1 cellular context compared by ENCODE assay signal in genomic region chr16:234468-235305, GRCh38.
TF ChIP-seq lines count a peak whose summit lies in the region.

TSS of gene FAM234A (plus strand) at chr16:234821. CDS start at chr16:254414, 19,593 bp downstream.

TF ChIP-seq in HEK293, 187 proteins besides CTCF, POLR2A, EP300 and RAD21 (continued from another document and continues in another):
- TF ChIP-seq, protein P1, sequence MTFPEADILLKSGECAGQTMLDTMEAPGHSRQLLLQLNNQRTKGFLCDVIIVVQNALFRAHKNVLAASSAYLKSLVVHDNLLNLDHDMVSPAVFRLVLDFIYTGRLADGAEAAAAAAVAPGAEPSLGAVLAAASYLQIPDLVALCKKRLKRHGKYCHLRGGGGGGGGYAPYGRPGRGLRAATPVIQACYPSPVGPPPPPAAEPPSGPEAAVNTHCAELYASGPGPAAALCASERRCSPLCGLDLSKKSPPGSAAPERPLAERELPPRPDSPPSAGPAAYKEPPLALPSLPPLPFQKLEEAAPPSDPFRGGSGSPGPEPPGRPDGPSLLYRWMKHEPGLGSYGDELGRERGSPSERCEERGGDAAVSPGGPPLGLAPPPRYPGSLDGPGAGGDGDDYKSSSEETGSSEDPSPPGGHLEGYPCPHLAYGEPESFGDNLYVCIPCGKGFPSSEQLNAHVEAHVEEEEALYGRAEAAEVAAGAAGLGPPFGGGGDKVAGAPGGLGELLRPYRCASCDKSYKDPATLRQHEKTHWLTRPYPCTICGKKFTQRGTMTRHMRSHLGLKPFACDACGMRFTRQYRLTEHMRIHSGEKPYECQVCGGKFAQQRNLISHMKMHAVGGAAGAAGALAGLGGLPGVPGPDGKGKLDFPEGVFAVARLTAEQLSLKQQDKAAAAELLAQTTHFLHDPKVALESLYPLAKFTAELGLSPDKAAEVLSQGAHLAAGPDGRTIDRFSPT (tag by site-specific recombination; IDR thresholded peaks at IDR 0.05): no peak
- TF ChIP-seq ZNF202 (tag by site-specific recombination; IDR thresholded peaks at IDR 0.05; ENCODE audit: borderline replicate concordance) (no peak), EGR2 (tag by site-specific recombination; IDR thresholded peaks at IDR 0.05; ENCODE audit: low read depth) (peak; percentile 98), ZNF600 (tag by site-specific recombination; IDR thresholded peaks at IDR 0.05) (peak; percentile 71; the same call in 1 of the 2 replicates), ZNF324 (tag by site-specific recombination; IDR thresholded peaks at IDR 0.05) (peak; percentile 86), FEZF1 (tag by site-specific recombination; IDR thresholded peaks at IDR 0.05) (no peak), SP7 (tag by site-specific recombination; IDR thresholded peaks at IDR 0.05) (peak; percentile 82), HOXD13 (CRISPR knock-in tag; IDR thresholded peaks at IDR 0.05; ENCODE audit: borderline replicate concordance) (no peak), ZNF624 (tag by site-specific recombination; IDR thresholded peaks at IDR 0.05) (no peak), ZNF416 (tag by site-specific recombination; IDR thresholded peaks at IDR 0.05) (no peak), PRDM6 (tag by site-specific recombination; IDR thresholded peaks at IDR 0.05) (no peak), SALL2 (tag by site-specific recombination; IDR thresholded peaks at IDR 0.05; ENCODE audit: borderline replicate concordance) (no peak), ZNF76 (tag by site-specific recombination; IDR thresholded peaks at IDR 0.05; ENCODE audit: borderline replicate concordance, low read depth) (peak; percentile 89), ZNF391 (tag by site-specific recombination; IDR thresholded peaks at IDR 0.05; ENCODE audit: borderline replicate concordance, low read depth) (peak; percentile 89; the same call in 1 of the 2 replicates), ZNF157 (tag by site-specific recombination; IDR thresholded peaks at IDR 0.05) (no peak), ZNF335 (tag by site-specific recombination; conservative IDR thresholded peaks at IDR 0.05) (peak; percentile 91), ZNF560 (tag by site-specific recombination; IDR thresholded peaks at IDR 0.05; ENCODE audit: borderline replicate concordance) (no peak), KLF16 (tag by site-specific recombination; IDR thresholded peaks at IDR 0.05) (peak; percentile 88), ZNF175 (tag by site-specific recombination; IDR thresholded peaks at IDR 0.05) (no peak), ZNF658 (tag by site-specific recombination; IDR thresholded peaks at IDR 0.05) (no peak), WT1 (tag by site-specific recombination; IDR thresholded peaks at IDR 0.05) (no peak), ZNF677 (tag by site-specific recombination; IDR thresholded peaks at IDR 0.05) (no peak), ZNF239 (tag by site-specific recombination; IDR thresholded peaks at IDR 0.05) (no peak), ZNF280C (tag by site-specific recombination; IDR thresholded peaks at IDR 0.05) (no peak), ZEB2 (tag by site-specific recombination; IDR thresholded peaks at IDR 0.05) (peak; percentile 85; the same call in 1 of the 2 replicates), RBAK (tag by site-specific recombination; IDR thresholded peaks at IDR 0.05) (no peak), ZNF214 (tag by site-specific recombination; IDR thresholded peaks at IDR 0.05; ENCODE audit: borderline replicate concordance) (no peak), REPIN1 (tag by site-specific recombination; IDR thresholded peaks at IDR 0.05; ENCODE audit: low read depth) (0 out of 2 replicates have a peak, but pooled peaks have one; percentile 62), ZNF548 (tag by site-specific recombination; IDR thresholded peaks at IDR 0.05) (no peak), KLF8 (tag by site-specific recombination; IDR thresholded peaks at IDR 0.05) (peak; percentile 71; the same call in 1 of the 2 replicates), ZNF529 (tag by site-specific recombination; IDR thresholded peaks at IDR 0.05; ENCODE audit: insufficient replicate concordance) (no peak), PRDM2 (tag by site-specific recombination; IDR thresholded peaks at IDR 0.05; ENCODE audit: borderline replicate concordance) (no peak), ZNF585B (tag by site-specific recombination; IDR thresholded peaks at IDR 0.05) (no peak), ZNF558 (tag by site-specific recombination; IDR thresholded peaks at IDR 0.05) (no peak), ZNF449 (tag by site-specific recombination; IDR thresholded peaks at IDR 0.05) (no peak; the same call in 1 of the 2 replicates), IKZF3 (tag by site-specific recombination; IDR thresholded peaks at IDR 0.05) (no peak), ZNF521 (tag by site-specific recombination; IDR thresholded peaks at IDR 0.05) (no peak)
- TF ChIP-seq, protein P2, sequence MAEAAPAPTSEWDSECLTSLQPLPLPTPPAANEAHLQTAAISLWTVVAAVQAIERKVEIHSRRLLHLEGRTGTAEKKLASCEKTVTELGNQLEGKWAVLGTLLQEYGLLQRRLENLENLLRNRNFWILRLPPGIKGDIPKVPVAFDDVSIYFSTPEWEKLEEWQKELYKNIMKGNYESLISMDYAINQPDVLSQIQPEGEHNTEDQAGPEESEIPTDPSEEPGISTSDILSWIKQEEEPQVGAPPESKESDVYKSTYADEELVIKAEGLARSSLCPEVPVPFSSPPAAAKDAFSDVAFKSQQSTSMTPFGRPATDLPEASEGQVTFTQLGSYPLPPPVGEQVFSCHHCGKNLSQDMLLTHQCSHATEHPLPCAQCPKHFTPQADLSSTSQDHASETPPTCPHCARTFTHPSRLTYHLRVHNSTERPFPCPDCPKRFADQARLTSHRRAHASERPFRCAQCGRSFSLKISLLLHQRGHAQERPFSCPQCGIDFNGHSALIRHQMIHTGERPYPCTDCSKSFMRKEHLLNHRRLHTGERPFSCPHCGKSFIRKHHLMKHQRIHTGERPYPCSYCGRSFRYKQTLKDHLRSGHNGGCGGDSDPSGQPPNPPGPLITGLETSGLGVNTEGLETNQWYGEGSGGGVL (tag by site-specific recombination; IDR thresholded peaks at IDR 0.05): peak; percentile 96
- TF ChIP-seq, protein P3, sequence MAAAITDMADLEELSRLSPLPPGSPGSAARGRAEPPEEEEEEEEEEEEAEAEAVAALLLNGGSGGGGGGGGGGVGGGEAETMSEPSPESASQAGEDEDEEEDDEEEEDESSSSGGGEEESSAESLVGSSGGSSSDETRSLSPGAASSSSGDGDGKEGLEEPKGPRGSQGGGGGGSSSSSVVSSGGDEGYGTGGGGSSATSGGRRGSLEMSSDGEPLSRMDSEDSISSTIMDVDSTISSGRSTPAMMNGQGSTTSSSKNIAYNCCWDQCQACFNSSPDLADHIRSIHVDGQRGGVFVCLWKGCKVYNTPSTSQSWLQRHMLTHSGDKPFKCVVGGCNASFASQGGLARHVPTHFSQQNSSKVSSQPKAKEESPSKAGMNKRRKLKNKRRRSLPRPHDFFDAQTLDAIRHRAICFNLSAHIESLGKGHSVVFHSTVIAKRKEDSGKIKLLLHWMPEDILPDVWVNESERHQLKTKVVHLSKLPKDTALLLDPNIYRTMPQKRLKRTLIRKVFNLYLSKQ (tag by site-specific recombination; IDR thresholded peaks at IDR 0.05; ENCODE audit: borderline replicate concordance): no peak
- TF ChIP-seq, protein P4, sequence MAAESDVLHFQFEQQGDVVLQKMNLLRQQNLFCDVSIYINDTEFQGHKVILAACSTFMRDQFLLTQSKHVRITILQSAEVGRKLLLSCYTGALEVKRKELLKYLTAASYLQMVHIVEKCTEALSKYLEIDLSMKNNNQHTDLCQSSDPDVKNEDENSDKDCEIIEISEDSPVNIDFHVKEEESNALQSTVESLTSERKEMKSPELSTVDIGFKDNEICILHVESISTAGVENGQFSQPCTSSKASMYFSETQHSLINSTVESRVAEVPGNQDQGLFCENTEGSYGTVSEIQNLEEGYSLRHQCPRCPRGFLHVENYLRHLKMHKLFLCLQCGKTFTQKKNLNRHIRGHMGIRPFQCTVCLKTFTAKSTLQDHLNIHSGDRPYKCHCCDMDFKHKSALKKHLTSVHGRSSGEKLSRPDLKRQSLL (tag by site-specific recombination; IDR thresholded peaks at IDR 0.05): no peak
- TF ChIP-seq, protein P5, sequence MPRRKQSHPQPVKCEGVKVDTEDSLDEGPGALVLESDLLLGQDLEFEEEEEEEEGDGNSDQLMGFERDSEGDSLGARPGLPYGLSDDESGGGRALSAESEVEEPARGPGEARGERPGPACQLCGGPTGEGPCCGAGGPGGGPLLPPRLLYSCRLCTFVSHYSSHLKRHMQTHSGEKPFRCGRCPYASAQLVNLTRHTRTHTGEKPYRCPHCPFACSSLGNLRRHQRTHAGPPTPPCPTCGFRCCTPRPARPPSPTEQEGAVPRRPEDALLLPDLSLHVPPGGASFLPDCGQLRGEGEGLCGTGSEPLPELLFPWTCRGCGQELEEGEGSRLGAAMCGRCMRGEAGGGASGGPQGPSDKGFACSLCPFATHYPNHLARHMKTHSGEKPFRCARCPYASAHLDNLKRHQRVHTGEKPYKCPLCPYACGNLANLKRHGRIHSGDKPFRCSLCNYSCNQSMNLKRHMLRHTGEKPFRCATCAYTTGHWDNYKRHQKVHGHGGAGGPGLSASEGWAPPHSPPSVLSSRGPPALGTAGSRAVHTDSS (tag by site-specific recombination; IDR thresholded peaks at IDR 0.05): no peak
